ENCODE assay signal across 1 cellular context in the genomic region with DNA sequence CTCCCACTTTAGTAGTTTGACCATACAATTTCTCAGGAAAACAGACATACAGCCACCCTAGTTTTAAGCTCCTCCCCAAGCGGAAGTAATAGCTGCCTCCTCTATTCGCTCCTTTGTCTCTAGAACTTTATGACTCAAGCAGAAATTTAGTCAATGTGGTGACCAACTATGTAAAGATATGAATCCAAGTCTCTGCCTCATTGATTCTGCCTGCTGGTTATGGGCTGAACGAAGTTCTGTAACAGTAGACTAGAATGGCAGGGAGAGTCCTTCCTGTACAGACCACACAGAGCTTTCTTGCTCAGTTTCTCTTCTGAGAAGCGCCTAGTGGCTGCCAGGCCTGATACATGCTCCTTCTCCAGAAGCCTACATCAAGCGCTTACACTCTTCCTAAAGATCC.
TF ChIP-seq lines count a peak whose summit lies in the region.

No MANE protein-coding gene starts in this region.

TF ChIP-seq in GM12878, 131 proteins besides CTCF, POLR2A, EP300 and RAD21:
- TF ChIP-seq, protein P1, sequence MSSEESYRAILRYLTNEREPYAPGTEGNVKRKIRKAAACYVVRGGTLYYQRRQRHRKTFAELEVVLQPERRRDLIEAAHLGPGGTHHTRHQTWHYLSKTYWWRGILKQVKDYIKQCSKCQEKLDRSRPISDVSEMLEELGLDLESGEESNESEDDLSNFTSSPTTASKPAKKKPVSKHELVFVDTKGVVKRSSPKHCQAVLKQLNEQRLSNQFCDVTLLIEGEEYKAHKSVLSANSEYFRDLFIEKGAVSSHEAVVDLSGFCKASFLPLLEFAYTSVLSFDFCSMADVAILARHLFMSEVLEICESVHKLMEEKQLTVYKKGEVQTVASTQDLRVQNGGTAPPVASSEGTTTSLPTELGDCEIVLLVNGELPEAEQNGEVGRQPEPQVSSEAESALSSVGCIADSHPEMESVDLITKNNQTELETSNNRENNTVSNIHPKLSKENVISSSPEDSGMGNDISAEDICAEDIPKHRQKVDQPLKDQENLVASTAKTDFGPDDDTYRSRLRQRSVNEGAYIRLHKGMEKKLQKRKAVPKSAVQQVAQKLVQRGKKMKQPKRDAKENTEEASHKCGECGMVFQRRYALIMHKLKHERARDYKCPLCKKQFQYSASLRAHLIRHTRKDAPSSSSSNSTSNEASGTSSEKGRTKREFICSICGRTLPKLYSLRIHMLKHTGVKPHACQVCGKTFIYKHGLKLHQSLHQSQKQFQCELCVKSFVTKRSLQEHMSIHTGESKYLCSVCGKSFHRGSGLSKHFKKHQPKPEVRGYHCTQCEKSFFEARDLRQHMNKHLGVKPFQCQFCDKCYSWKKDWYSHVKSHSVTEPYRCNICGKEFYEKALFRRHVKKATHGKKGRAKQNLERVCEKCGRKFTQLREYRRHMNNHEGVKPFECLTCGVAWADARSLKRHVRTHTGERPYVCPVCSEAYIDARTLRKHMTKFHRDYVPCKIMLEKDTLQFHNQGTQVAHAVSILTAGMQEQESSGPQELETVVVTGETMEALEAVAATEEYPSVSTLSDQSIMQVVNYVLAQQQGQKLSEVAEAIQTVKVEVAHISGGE (CRISPR knock-in tag; IDR thresholded peaks at IDR 0.05), result no peak
- TF ChIP-seq WRNIP1 (IDR thresholded peaks at IDR 0.05; ENCODE audit: borderline replicate concordance, low read depth, low read length) (no peak), SRF (IDR thresholded peaks at IDR 0.05; ENCODE audit: low read depth in 2 of 2, low read length in 2 of 2) (no peak), POLR2AphosphoS5 (IDR thresholded peaks at IDR 0.05; ENCODE audit: low read length) (no peak), NFIC (IDR thresholded peaks at IDR 0.05; ENCODE audit: low read depth, low read length) (no peak), ESRRA (IDR thresholded peaks at IDR 0.05; ENCODE audit: low read length) (no peak), SUZ12 (IDR thresholded peaks at IDR 0.05; ENCODE audit: unreplicated experiment) (no peak), POU2F2 (IDR thresholded peaks at IDR 0.05; ENCODE audit: borderline replicate concordance, low read depth, low read length) (no peak), PAX8 (IDR thresholded peaks at IDR 0.05) (no peak)
- TF ChIP-seq, protein P2, sequence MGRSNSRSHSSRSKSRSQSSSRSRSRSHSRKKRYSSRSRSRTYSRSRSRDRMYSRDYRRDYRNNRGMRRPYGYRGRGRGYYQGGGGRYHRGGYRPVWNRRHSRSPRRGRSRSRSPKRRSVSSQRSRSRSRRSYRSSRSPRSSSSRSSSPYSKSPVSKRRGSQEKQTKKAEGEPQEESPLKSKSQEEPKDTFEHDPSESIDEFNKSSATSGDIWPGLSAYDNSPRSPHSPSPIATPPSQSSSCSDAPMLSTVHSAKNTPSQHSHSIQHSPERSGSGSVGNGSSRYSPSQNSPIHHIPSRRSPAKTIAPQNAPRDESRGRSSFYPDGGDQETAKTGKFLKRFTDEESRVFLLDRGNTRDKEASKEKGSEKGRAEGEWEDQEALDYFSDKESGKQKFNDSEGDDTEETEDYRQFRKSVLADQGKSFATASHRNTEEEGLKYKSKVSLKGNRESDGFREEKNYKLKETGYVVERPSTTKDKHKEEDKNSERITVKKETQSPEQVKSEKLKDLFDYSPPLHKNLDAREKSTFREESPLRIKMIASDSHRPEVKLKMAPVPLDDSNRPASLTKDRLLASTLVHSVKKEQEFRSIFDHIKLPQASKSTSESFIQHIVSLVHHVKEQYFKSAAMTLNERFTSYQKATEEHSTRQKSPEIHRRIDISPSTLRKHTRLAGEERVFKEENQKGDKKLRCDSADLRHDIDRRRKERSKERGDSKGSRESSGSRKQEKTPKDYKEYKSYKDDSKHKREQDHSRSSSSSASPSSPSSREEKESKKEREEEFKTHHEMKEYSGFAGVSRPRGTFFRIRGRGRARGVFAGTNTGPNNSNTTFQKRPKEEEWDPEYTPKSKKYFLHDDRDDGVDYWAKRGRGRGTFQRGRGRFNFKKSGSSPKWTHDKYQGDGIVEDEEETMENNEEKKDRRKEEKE (IDR thresholded peaks at IDR 0.05), result no peak
- TF ChIP-seq, protein P3, sequence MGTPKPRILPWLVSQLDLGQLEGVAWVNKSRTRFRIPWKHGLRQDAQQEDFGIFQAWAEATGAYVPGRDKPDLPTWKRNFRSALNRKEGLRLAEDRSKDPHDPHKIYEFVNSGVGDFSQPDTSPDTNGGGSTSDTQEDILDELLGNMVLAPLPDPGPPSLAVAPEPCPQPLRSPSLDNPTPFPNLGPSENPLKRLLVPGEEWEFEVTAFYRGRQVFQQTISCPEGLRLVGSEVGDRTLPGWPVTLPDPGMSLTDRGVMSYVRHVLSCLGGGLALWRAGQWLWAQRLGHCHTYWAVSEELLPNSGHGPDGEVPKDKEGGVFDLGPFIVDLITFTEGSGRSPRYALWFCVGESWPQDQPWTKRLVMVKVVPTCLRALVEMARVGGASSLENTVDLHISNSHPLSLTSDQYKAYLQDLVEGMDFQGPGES (IDR thresholded peaks at IDR 0.05), result no peak
- TF ChIP-seq, protein P4, sequence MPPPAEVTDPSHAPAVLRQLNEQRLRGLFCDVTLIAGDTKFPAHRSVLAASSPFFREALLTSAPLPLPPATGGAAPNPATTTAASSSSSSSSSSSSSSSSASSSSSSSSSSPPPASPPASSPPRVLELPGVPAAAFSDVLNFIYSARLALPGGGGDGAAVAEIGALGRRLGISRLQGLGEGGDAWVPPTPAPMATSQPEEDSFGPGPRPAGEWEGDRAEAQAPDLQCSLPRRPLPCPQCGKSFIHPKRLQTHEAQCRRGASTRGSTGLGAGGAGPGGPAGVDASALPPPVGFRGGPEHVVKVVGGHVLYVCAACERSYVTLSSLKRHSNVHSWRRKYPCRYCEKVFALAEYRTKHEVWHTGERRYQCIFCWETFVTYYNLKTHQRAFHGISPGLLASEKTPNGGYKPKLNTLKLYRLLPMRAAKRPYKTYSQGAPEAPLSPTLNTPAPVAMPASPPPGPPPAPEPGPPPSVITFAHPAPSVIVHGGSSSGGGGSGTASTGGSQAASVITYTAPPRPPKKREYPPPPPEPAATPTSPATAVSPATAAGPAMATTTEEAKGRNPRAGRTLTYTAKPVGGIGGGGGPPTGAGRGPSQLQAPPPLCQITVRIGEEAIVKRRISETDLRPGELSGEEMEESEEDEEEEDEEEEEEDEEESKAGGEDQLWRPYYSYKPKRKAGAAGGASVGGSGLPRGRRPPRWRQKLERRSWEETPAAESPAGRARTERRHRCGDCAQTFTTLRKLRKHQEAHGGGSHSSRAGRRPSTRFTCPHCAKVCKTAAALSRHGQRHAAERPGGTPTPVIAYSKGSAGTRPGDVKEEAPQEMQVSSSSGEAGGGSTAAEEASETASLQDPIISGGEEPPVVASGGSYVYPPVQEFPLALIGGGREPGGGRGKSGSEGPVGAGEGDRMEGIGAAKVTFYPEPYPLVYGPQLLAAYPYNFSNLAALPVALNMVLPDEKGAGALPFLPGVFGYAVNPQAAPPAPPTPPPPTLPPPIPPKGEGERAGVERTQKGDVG (CRISPR knock-in tag; IDR thresholded peaks at IDR 0.05), result no peak
- TF ChIP-seq, protein P5, sequence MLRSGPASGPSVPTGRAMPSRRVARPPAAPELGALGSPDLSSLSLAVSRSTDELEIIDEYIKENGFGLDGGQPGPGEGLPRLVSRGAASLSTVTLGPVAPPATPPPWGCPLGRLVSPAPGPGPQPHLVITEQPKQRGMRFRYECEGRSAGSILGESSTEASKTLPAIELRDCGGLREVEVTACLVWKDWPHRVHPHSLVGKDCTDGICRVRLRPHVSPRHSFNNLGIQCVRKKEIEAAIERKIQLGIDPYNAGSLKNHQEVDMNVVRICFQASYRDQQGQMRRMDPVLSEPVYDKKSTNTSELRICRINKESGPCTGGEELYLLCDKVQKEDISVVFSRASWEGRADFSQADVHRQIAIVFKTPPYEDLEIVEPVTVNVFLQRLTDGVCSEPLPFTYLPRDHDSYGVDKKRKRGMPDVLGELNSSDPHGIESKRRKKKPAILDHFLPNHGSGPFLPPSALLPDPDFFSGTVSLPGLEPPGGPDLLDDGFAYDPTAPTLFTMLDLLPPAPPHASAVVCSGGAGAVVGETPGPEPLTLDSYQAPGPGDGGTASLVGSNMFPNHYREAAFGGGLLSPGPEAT (IDR thresholded peaks at IDR 0.05; ENCODE audit: low read depth), result no peak
